ENCODE assay signal across 22 cellular contexts in genomic region chr3:123655400-123655799, GRCh38.
DNase-seq lines count a peak whose midpoint lies in the region; ATAC-seq and TF ChIP-seq lines count a peak whose summit lies in the region.
"Had no signal": no experiment of that assay in that cellular context is flagged by ENCODE, and none has a peak within 500 bp of the region (broad histone marks: within the 10 kb centered on the region; RNA-seq: fewer than 3 reads in every experiment).

No MANE protein-coding gene starts in this region.

- H3K27me3 ChIP-seq in Caco-2 (replicated peaks; ENCODE audit: control insufficient read depth, insufficient read depth, low read length) (no peaks in the 10 kb centered on the region), layer of hippocampus (ENCODE audit: control insufficient read depth, insufficient read depth, low read length) (no peaks in the 10 kb centered on the region), stomach smooth muscle (ENCODE audit: control insufficient read depth in 1 of 2, insufficient read depth in 2 of 2, low read length in 2 of 2) (no peaks in the 10 kb centered on the region), A673 (replicated peaks; ENCODE audit: insufficient read depth, low read depth, low read length, poor library complexity) (no peaks in the 10 kb centered on the region)
- H3K27me3 ChIP-seq: suprapubic skin had no signal

- 0 out of 2 replicates have a peak, but pooled peaks cover 1% of the 10 kb centered on the region for H3K36me3 ChIP-seq in Caco-2 (ENCODE audit: control insufficient read depth, insufficient read depth, low read length)
- peaks cover 51 to 53% of the 10 kb centered on the region in 2 donors for H3K36me3 ChIP-seq in stomach smooth muscle (ENCODE audit: control insufficient read depth in 2 of 2, insufficient read depth in 2 of 2, low read length in 2 of 2)
- no peaks in the 10 kb centered on the region for H3K36me3 ChIP-seq in A673 (ENCODE audit: insufficient read depth, low read length, poor library complexity, severe bottlenecking)
- H3K36me3 ChIP-seq: suprapubic skin had no signal

- POLR2A ChIA-PET in Caco-2 (lab: Charles Lee): no interaction called here
- POLR2A ChIA-PET in A673 (lab: Charles Lee; ENCODE audit: low non-redundant PET): no interaction called here
- POLR2A ChIA-PET in activated CD8-positive, alpha-beta T cell treated with anti-CD3 and anti-CD28 coated beads for 36 hours (lab: Charles Lee): no interaction called here

- H3K9ac ChIP-seq in stomach smooth muscle (ENCODE audit: low read length in 2 of 2): no peak overlapping the region

- H3K27ac ChIP-seq in layer of hippocampus (ENCODE audit: low read depth, low read length): peak overlapping the region; percentile 10
- H3K27ac ChIP-seq in stomach smooth muscle (ENCODE audit: low read length): peak overlapping the region; percentile 99
- no peak overlapping the region for H3K27ac ChIP-seq in A673 (ENCODE audit: low read depth, low read length, poor library complexity, severe bottlenecking)
- H3K27ac ChIP-seq: epithelial cell of prostate, suprapubic skin had no signal

- peaks cover 15% of the 10 kb centered on the region for H3K4me1 Mint-ChIP-seq in Caco-2 (ENCODE audit: low read depth, unreplicated experiment)
- H3K4me1 Mint-ChIP-seq in T-helper 17 cell: peaks cover 2% of the 10 kb centered on the region
- H3K4me1 Mint-ChIP-seq in activated CD8-positive, alpha-beta T cell treated with anti-CD3 and anti-CD28 coated beads for 36 hours (ENCODE audit: low read depth): no peaks in the 10 kb centered on the region

- intact Hi-C loops in Caco-2 (cut with micrococcal nuclease; ENCODE audit: unreplicated experiment) (loop anchor here (10.0 kb wide), 1 partner anchor 329 kb away; no protein-coding TSS in a partner anchor), A673 (cut with micrococcal nuclease; ENCODE audit: unreplicated experiment) (loop anchor here (10.0 kb wide), 1 partner anchor 899 kb away; no protein-coding TSS in a partner anchor)
- intact Hi-C loops in activated CD8-positive, alpha-beta T cell treated with anti-CD3 and anti-CD28 coated beads for 36 hours (cut with micrococcal nuclease): no loop called here

- TF ChIP-seq CTCF in Caco-2 (IDR thresholded peaks at IDR 0.05; ENCODE audit: insufficient read depth in 1 of 2, low read depth in 1 of 2, low read length in 1 of 2, severe bottlenecking in 1 of 2, unreplicated experiment in 1 of 2) (no peak), A673 (conservative IDR thresholded peaks at IDR 0.05; ENCODE audit: low read depth, low read length) (no peak)
- TF ChIP-seq CTCF in activated CD8-positive, alpha-beta T cell treated with anti-CD3 and anti-CD28 coated beads for 36 hours (IDR thresholded peaks at IDR 0.05): no peak

- BruUV-seq in Caco-2 (replicated peaks; lab: Mats Ljungman, UMichigan) (no TSS peak), A673 (replicated peaks; lab: Mats Ljungman, UMichigan) (no TSS peak)

- H3K4me3 Mint-ChIP-seq in Caco-2 (ENCODE audit: unreplicated experiment): no peak overlapping the region
- no peak overlapping the region for H3K4me3 Mint-ChIP-seq in T-helper 17 cell
- no peak overlapping the region for H3K4me3 Mint-ChIP-seq in activated CD8-positive, alpha-beta T cell treated with anti-CD3 and anti-CD28 coated beads for 36 hours
- H3K4me3 Mint-ChIP-seq: CD4-positive, alpha-beta T cell; dendritic cell treated with granulocyte-macrophage colony-stimulating factor and Interleukin-4, amounts not matched to agents 40 ng/mL and 50 ng/mL, for 4 days had no signal

- CTCF ChIA-PET in Caco-2 (lab: Charles Lee) (interaction anchor here (0.6 kb wide), 1 partner anchor 350 kb away, joined by 3 read pairs; no protein-coding TSS in a partner anchor), A673 (lab: Charles Lee) (no interaction called here)
- CTCF ChIA-PET in activated CD8-positive, alpha-beta T cell treated with anti-CD3 and anti-CD28 coated beads for 36 hours (lab: Charles Lee): interaction anchor here (1.1 to 9.0 kb wide), 5 partner anchors 9 to 69 kb away, joined by 3 to 58 read pairs (median 4); no protein-coding TSS in a partner anchor

- H3K9me3 Mint-ChIP-seq in Caco-2 (ENCODE audit: unreplicated experiment): no peaks in the 10 kb centered on the region
- H3K9me3 Mint-ChIP-seq in activated CD8-positive, alpha-beta T cell treated with anti-CD3 and anti-CD28 coated beads for 36 hours: no peaks in the 10 kb centered on the region

- DNase-seq in Caco-2: no peak
- no peak for DNase-seq in T-helper 17 cell
- DNase-seq in A673 (ENCODE audit: low spot score): no peak
- no peak for DNase-seq in activated CD4-positive, CD25-positive, alpha-beta regulatory T cell treated with anti-CD3 and anti-CD28 coated beads, Interleukin-2, amount 50 U/mL, for 72 hours
- no peak for DNase-seq in activated CD8-positive, alpha-beta T cell treated with anti-CD3 and anti-CD28 coated beads for 36 hours
- DNase-seq: ACHN; activated naive CD4-positive, alpha-beta T cell treated with Interleukin-2 at 50 U/mL for 16 hours; activated T-cell treated with anti-CD3 and anti-CD28 coated beads for 4 hours; CD4-positive, alpha-beta T cell; DND-41; NCI-H2029; NK-92 treated with Interleukin-12 subunit alpha and Interleukin-12 subunit beta, amount 100 ng/mL, for 24 hours; stimulated activated CD4-positive, alpha-beta T cell treated with anti-CD3 and anti-CD28 coated beads, Interleukin-4, amount 100 ng/mL, for 4 hours had no signal

- no peaks in the 10 kb centered on the region for H3K27me3 Mint-ChIP-seq in Caco-2 (ENCODE audit: insufficient read depth, unreplicated experiment)
- H3K27me3 Mint-ChIP-seq in T-helper 17 cell: peaks cover 21% of the 10 kb centered on the region
- H3K27me3 Mint-ChIP-seq in activated CD8-positive, alpha-beta T cell treated with anti-CD3 and anti-CD28 coated beads for 36 hours: no peaks in the 10 kb centered on the region
- H3K27me3 Mint-ChIP-seq: CD4-positive, alpha-beta T cell had no signal

- peaks cover 7% of the 10 kb centered on the region; the same call in 1 of the 2 replicates for H3K4me1 ChIP-seq in Caco-2
- H3K4me1 ChIP-seq in stomach smooth muscle (ENCODE audit: control insufficient read depth, insufficient read depth, low read length): peaks cover 97% of the 10 kb centered on the region
- H3K4me1 ChIP-seq in A673 (ENCODE audit: insufficient read depth, low read length, poor library complexity, severe bottlenecking): peaks cover 14% of the 10 kb centered on the region

- no peaks in the 10 kb centered on the region for H3K9me3 ChIP-seq in Caco-2
- H3K9me3 ChIP-seq in T-helper 17 cell (ENCODE audit: control insufficient read depth, low read length, poor library complexity, severe bottlenecking): no peaks in the 10 kb centered on the region
- no peaks in the 10 kb centered on the region for H3K9me3 ChIP-seq in stomach smooth muscle (ENCODE audit: control insufficient read depth in 2 of 2, low read length in 2 of 2)
- no peaks in the 10 kb centered on the region for H3K9me3 ChIP-seq in A673 (ENCODE audit: low read depth, low read length, poor library complexity, severe bottlenecking)
- H3K9me3 ChIP-seq: suprapubic skin had no signal

- H3K36me3 Mint-ChIP-seq in Caco-2 (ENCODE audit: insufficient read depth, unreplicated experiment) (no peaks in the 10 kb centered on the region), T-helper 17 cell (ENCODE audit: low read depth) (peaks cover 7% of the 10 kb centered on the region)
- H3K36me3 Mint-ChIP-seq in activated CD8-positive, alpha-beta T cell treated with anti-CD3 and anti-CD28 coated beads for 36 hours (ENCODE audit: low read depth): no peaks in the 10 kb centered on the region

- ATAC-seq in T-helper 17 cell: no peak
- no peak for ATAC-seq in HG02588 (IDR thresholded peaks at IDR 0.05; ENCODE audit: unreplicated experiment)
- ATAC-seq in activated CD8-positive, alpha-beta T cell treated with anti-CD3 and anti-CD28 coated beads for 36 hours: no peak
- ATAC-seq: HepG2 had no signal

- peak overlapping the region; percentile 8 for H3K27ac Mint-ChIP-seq in Caco-2 (ENCODE audit: unreplicated experiment)
- peak overlapping the region; percentile 55 for H3K27ac Mint-ChIP-seq in T-helper 17 cell
- H3K27ac Mint-ChIP-seq in activated CD8-positive, alpha-beta T cell treated with anti-CD3 and anti-CD28 coated beads for 36 hours: no peak overlapping the region
- H3K27ac Mint-ChIP-seq: CD4-positive, alpha-beta T cell; dendritic cell treated with granulocyte-macrophage colony-stimulating factor and Interleukin-4, amounts not matched to agents 40 ng/mL and 50 ng/mL, for 4 days had no signal

- H3K4me3 ChIP-seq in Caco-2 (ENCODE audit: low read depth, low read length) (no peak overlapping the region), stomach smooth muscle (ENCODE audit: low read length in 2 of 2) (peak overlapping the region in 1 of 2 donors; percentile 29), A673 (ENCODE audit: low read depth, low read length, poor library complexity, severe bottlenecking) (no peak overlapping the region)
- H3K4me3 ChIP-seq: lung, skin epidermis, suprapubic skin had no signal
